Comparison of ENCODE assay signal across 23 cellular contexts in genomic region chr7:115033917-115034459, GRCh38.
A peak's percentile ranks its signal among the peaks of the same experiment; 100 is the strongest.
DNase-seq lines count a peak whose midpoint lies in the region; ATAC-seq and TF ChIP-seq lines count a peak whose summit lies in the region.
"Had no signal": no experiment of that assay in that cellular context is flagged by ENCODE, and none has a peak within 500 bp of the region (broad histone marks: within the 10 kb centered on the region; RNA-seq: fewer than 3 reads in every experiment).

No MANE protein-coding gene starts in this region.

- H2AK5ac ChIP-seq in mesendoderm (ENCODE audit: low read length), result no peak overlapping the region

- no peak overlapping the region for H2BK15ac ChIP-seq in mesendoderm (replicated peaks; ENCODE audit: low read depth)

- H3K27me3 Mint-ChIP-seq in T-helper 2 cell treated with Interferon-gamma antibody and Interleukin-4, amounts not matched to agents 5 μg/mL and 100 μg/mL, for 36 hours (ENCODE audit: low read depth), result peaks cover 4% of the 10 kb centered on the region
- H3K27me3 Mint-ChIP-seq: CD4-positive, alpha-beta memory T cell; IgD-negative memory B cell; T-cell had no signal

- H3K4me3 Mint-ChIP-seq in T-helper 2 cell treated with Interferon-gamma antibody and Interleukin-4, amounts not matched to agents 5 μg/mL and 100 μg/mL, for 36 hours, result no peak overlapping the region
- H3K4me3 Mint-ChIP-seq: CD4-positive, alpha-beta memory T cell; IgD-negative memory B cell; T-cell had no signal

- H3K4ac ChIP-seq in mesendoderm (ENCODE audit: low read depth, low read length), result no peak overlapping the region

- no peak overlapping the region for H2AFZ ChIP-seq in neural cell (ENCODE audit: low read depth, low read length)

- no CpG with 5 or more reads among the region's 1 CpG for WGBS in mesendoderm (ENCODE audit: extremely low coverage, insufficient coverage, low lambda C conversion rate)

- H3K4me1 ChIP-seq in mesendoderm (ENCODE audit: control insufficient read depth, low read depth, low read length), result no peaks in the 10 kb centered on the region

- H3K27me3 ChIP-seq in neural cell (ENCODE audit: insufficient read depth, low read depth, low read length) (no peaks in the 10 kb centered on the region), mesendoderm (ENCODE audit: insufficient read depth, low read length, poor library complexity) (no peaks in the 10 kb centered on the region)

- no peaks in the 10 kb centered on the region for H3F3A ChIP-seq in neural cell (ENCODE audit: insufficient read depth, low read length, poor library complexity, severe bottlenecking)

- no peak overlapping the region for H3K4me3 ChIP-seq in neural cell (ENCODE audit: low read length)
- no peak overlapping the region for H3K4me3 ChIP-seq in mesendoderm (ENCODE audit: low read length)

- no peak overlapping the region for H4K8ac ChIP-seq in mesendoderm (ENCODE audit: low read depth, low read length)

- H3K27ac Mint-ChIP-seq in T-helper 2 cell treated with Interferon-gamma antibody and Interleukin-4, amounts not matched to agents 5 μg/mL and 100 μg/mL, for 36 hours, result no peak overlapping the region
- H3K27ac Mint-ChIP-seq: CD4-positive, alpha-beta memory T cell; IgD-negative memory B cell; T-cell had no signal

- H3K23ac ChIP-seq in mesendoderm (ENCODE audit: low read length), result no peak overlapping the region

- no peaks in the 10 kb centered on the region for H4K20me1 ChIP-seq in neural cell (ENCODE audit: insufficient read depth)

- no peak for TF ChIP-seq RAD21 in neural cell (conservative IDR thresholded peaks at IDR 0.05)

- ATAC-seq in GM18861 (IDR thresholded peaks at IDR 0.05; ENCODE audit: unreplicated experiment) (peak; percentile 39), GM21423 (IDR thresholded peaks at IDR 0.05; ENCODE audit: unreplicated experiment) (peak; percentile 40), HG02852 (IDR thresholded peaks at IDR 0.05; ENCODE audit: unreplicated experiment) (peak; percentile 48)
- ATAC-seq: T-cell had no signal

- H2BK120ac ChIP-seq in mesendoderm (ENCODE audit: low read depth, low read length), result no peak overlapping the region

- no peaks in the 10 kb centered on the region for H3K9me2 ChIP-seq in neural cell (ENCODE audit: insufficient read depth, low read length)

- no peak overlapping the region for H4K5ac ChIP-seq in mesendoderm (ENCODE audit: low read length)

- H2BK5ac ChIP-seq in mesendoderm (ENCODE audit: low read length), result no peak overlapping the region

- DNase-seq in mesendoderm, result no peak
- DNase-seq in middle frontal gyrus (ENCODE audit: extremely low spot score, low spot score), result no peak
- DNase-seq in T-helper 2 cell treated with Interferon-gamma antibody and Interleukin-4, amounts not matched to agents 5 μg/mL and 100 μg/mL, for 36 hours (ENCODE audit: low spot score), result no peak
- no peak for DNase-seq in putamen (ENCODE audit: low spot score)
- DNase-seq: C1 segment of cervical spinal cord; CD4-positive, alpha-beta memory T cell; COR-L47; DMS53; NCI-H1048; NCI-H1694; NCI-H2029 treated with DMSO at 0.1 percent for 48 hours; NCI-H446 treated with DMSO at 0.1 percent for 48 hours; NCI-H526; NCI-H82; RPMI8226; SHP77; T-cell had no signal

- peak; percentile 73 for TF ChIP-seq EP300 in neural cell (conservative IDR thresholded peaks at IDR 0.05; ENCODE audit: poor library complexity, severe bottlenecking)

- peaks cover 4% of the 10 kb centered on the region for H3K9me3 Mint-ChIP-seq in T-helper 2 cell treated with Interferon-gamma antibody and Interleukin-4, amounts not matched to agents 5 μg/mL and 100 μg/mL, for 36 hours
- H3K9me3 Mint-ChIP-seq: IgD-negative memory B cell, T-cell had no signal

- H3K4me2 ChIP-seq in neural cell (ENCODE audit: low read length) (no peak overlapping the region), mesendoderm (ENCODE audit: low read length) (no peak overlapping the region)
- H3K4me2 ChIP-seq: KMS-11 had no signal

- H3K9me3 ChIP-seq in neural cell (ENCODE audit: low read length), result no peaks in the 10 kb centered on the region

- H3K36me3 ChIP-seq in neural cell (ENCODE audit: insufficient read depth, low read length) (no peaks in the 10 kb centered on the region), mesendoderm (ENCODE audit: control insufficient read depth, insufficient read depth, low read length) (no peaks in the 10 kb centered on the region)

- H3K9ac ChIP-seq in neural cell (ENCODE audit: low read length) (no peak overlapping the region), mesendoderm (ENCODE audit: low read length) (no peak overlapping the region)
- H3K9ac ChIP-seq: KMS-11 had no signal

- no peaks in the 10 kb centered on the region for H3K79me1 ChIP-seq in mesendoderm (ENCODE audit: low read length)

- H3K56ac ChIP-seq in mesendoderm (ENCODE audit: low read length), result no peak overlapping the region

- TF ChIP-seq CTCF in neural cell (IDR thresholded peaks at IDR 0.05; ENCODE audit: poor library complexity, severe bottlenecking), result no peak

- no peak overlapping the region for H3K18ac ChIP-seq in mesendoderm (ENCODE audit: low read length)

- H3K79me2 ChIP-seq in neural cell (replicated peaks; ENCODE audit: insufficient read depth, low read length), result no peaks in the 10 kb centered on the region
- H3K79me2 ChIP-seq in mesendoderm (ENCODE audit: control insufficient read depth, insufficient read depth, low read length), result no peaks in the 10 kb centered on the region

- H3K4me1 Mint-ChIP-seq in T-helper 2 cell treated with Interferon-gamma antibody and Interleukin-4, amounts not matched to agents 5 μg/mL and 100 μg/mL, for 36 hours (ENCODE audit: low read depth), result peaks cover 15% of the 10 kb centered on the region

- H3K27ac ChIP-seq in neural cell (ENCODE audit: low read length) (no peak overlapping the region), mesendoderm (ENCODE audit: low read depth, low read length) (no peak overlapping the region)
- H3K27ac ChIP-seq: KMS-11 had no signal

- peaks cover 6% of the 10 kb centered on the region for H3K36me3 Mint-ChIP-seq in T-helper 2 cell treated with Interferon-gamma antibody and Interleukin-4, amounts not matched to agents 5 μg/mL and 100 μg/mL, for 36 hours (ENCODE audit: low read depth)
- H3K36me3 Mint-ChIP-seq: T-cell had no signal

TF ChIP-seq in neural cell, 6 proteins besides CTCF, POLR2A, EP300 and RAD21:
- no peak for TF ChIP-seq EZH2 (IDR thresholded peaks at IDR 0.05; ENCODE audit: borderline replicate concordance, insufficient read depth, low read length, poor library complexity, severe bottlenecking)
- no peak for TF ChIP-seq REST (IDR thresholded peaks at IDR 0.05; ENCODE audit: borderline replicate concordance)
- TF ChIP-seq POLR2AphosphoS5 (IDR thresholded peaks at IDR 0.05), result peak; percentile 64
- no peak for TF ChIP-seq MXI1 (conservative IDR thresholded peaks at IDR 0.05; ENCODE audit: poor library complexity, severe bottlenecking)
